In the genomic region with DNA sequence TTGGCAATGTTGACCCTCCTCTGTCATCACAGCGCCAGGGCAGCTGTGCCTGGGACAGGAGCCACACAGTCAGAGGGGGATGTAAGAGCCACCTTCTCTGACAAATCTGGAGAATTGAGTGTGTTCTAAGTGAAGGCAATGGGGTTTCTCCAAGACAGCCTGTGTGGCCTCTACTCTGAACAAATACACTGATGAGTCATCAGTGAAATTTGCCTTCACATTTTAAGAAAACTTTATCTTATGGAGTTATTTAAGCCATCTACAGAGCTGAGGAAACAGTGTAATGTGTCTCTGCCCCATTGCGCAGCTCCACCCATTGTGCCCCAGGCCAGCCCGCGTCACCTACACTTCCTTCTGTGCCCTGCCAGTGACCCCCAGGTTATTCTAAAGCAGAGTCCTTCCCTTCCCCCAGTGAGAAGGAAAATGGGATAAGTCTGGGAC, we compare ENCODE assay signal across 10 cellular contexts. TPM values are rescaled to one million over a fixed set of nuclear protein-coding genes. Genes with fewer than 3 reads are reported as not detected.
DNase-seq lines count a peak whose midpoint lies in the region; ATAC-seq and TF ChIP-seq lines count a peak whose summit lies in the region.
"Had no signal": no experiment of that assay in that cellular context is flagged by ENCODE, and none has a peak within 500 bp of the region (broad histone marks: within the 10 kb centered on the region; RNA-seq: fewer than 3 reads in every experiment).

No MANE protein-coding gene starts in this region.

- CTCF ChIA-PET in Caco-2 (lab: Charles Lee), result interaction anchor here (5.5 kb wide), 1 partner anchor 136 kb away, joined by 78 read pairs; no protein-coding TSS in a partner anchor

- H3K27me3 ChIP-seq in Caco-2 (replicated peaks; ENCODE audit: control insufficient read depth, insufficient read depth, low read length), result no peaks in the 10 kb centered on the region

- peaks cover 20% of the 10 kb centered on the region for H3K4me1 Mint-ChIP-seq in Caco-2 (ENCODE audit: low read depth, unreplicated experiment)
- peaks cover 15% of the 10 kb centered on the region for H3K4me1 Mint-ChIP-seq in neural crest cell
- peaks cover 4% of the 10 kb centered on the region for H3K4me1 Mint-ChIP-seq in activated T-cell treated with anti-CD3 and anti-CD28 coated beads, Interleukin-2, amount 50 U/mL, for 4 hours (ENCODE audit: low read depth)

- no peak overlapping the region for H3K4me3 Mint-ChIP-seq in Caco-2 (ENCODE audit: unreplicated experiment)
- no peak overlapping the region for H3K4me3 Mint-ChIP-seq in neural crest cell
- no peak overlapping the region for H3K4me3 Mint-ChIP-seq in activated T-cell treated with anti-CD3 and anti-CD28 coated beads, Interleukin-2, amount 50 U/mL, for 4 hours
- H3K4me3 Mint-ChIP-seq: immature natural killer cell had no signal

- H3K9me3 Mint-ChIP-seq in Caco-2 (ENCODE audit: unreplicated experiment) (no peaks in the 10 kb centered on the region), neural crest cell (peaks cover 3% of the 10 kb centered on the region)
- H3K9me3 Mint-ChIP-seq in activated T-cell treated with anti-CD3 and anti-CD28 coated beads, Interleukin-2, amount 50 U/mL, for 4 hours, result no peaks in the 10 kb centered on the region
- H3K9me3 Mint-ChIP-seq: immature natural killer cell had no signal

- H3K4me3 ChIP-seq in Caco-2 (ENCODE audit: low read depth, low read length), result no peak overlapping the region

- H3K36me3 Mint-ChIP-seq in Caco-2 (ENCODE audit: insufficient read depth, unreplicated experiment) (peaks cover 62% of the 10 kb centered on the region), neural crest cell (ENCODE audit: low read depth) (peaks cover 10% of the 10 kb centered on the region)
- H3K36me3 Mint-ChIP-seq in activated T-cell treated with anti-CD3 and anti-CD28 coated beads, Interleukin-2, amount 50 U/mL, for 4 hours (ENCODE audit: insufficient read depth), result no peaks in the 10 kb centered on the region
- H3K36me3 Mint-ChIP-seq: immature natural killer cell had no signal

- TF ChIP-seq CTCF in Caco-2 (IDR thresholded peaks at IDR 0.05; ENCODE audit: insufficient read depth in 1 of 2, low read depth in 1 of 2, low read length in 1 of 2, severe bottlenecking in 1 of 2, unreplicated experiment in 1 of 2) (no peak), neural crest cell (conservative IDR thresholded peaks at IDR 0.05) (no peak)

- peaks cover 11% of the 10 kb centered on the region; the same call in 1 of the 2 replicates for H3K4me1 ChIP-seq in Caco-2

- POLR2A ChIA-PET in Caco-2 (lab: Charles Lee), result no interaction called here

- intact Hi-C loops in Caco-2 (cut with micrococcal nuclease; ENCODE audit: unreplicated experiment), result loop anchor here (2.0 kb wide), 6 partner anchors 31 to 587 kb away; partner anchors contain the start of gene AKR1C3

- no peaks in the 10 kb centered on the region for H3K27me3 Mint-ChIP-seq in Caco-2 (ENCODE audit: insufficient read depth, unreplicated experiment)
- H3K27me3 Mint-ChIP-seq in neural crest cell (ENCODE audit: low read depth), result peaks cover 3% of the 10 kb centered on the region
- peaks cover 1% of the 10 kb centered on the region for H3K27me3 Mint-ChIP-seq in activated T-cell treated with anti-CD3 and anti-CD28 coated beads, Interleukin-2, amount 50 U/mL, for 4 hours (ENCODE audit: low read depth)

- BruUV-seq in Caco-2 (replicated peaks; lab: Mats Ljungman, UMichigan), result no TSS peak

- ATAC-seq in activated T-cell treated with anti-CD3 and anti-CD28 coated beads, Interleukin-2, amount 50 U/mL, for 4 hours, result no peak
- ATAC-seq in HG03159 (IDR thresholded peaks at IDR 0.05; ENCODE audit: unreplicated experiment), result no peak
- ATAC-seq in GM19324 (IDR thresholded peaks at IDR 0.05; ENCODE audit: low FRiP score, unreplicated experiment), result no peak

- peak overlapping the region; percentile 80 for H3K27ac Mint-ChIP-seq in Caco-2 (ENCODE audit: unreplicated experiment)
- peak overlapping the region; percentile 45 for H3K27ac Mint-ChIP-seq in neural crest cell (ENCODE audit: unreplicated experiment)

- peaks cover 6% of the 10 kb centered on the region for H3K36me3 ChIP-seq in Caco-2 (ENCODE audit: control insufficient read depth, insufficient read depth, low read length)

- no peaks in the 10 kb centered on the region for H3K9me3 ChIP-seq in Caco-2

- peak in 1 of 2 experiments; percentile 27 for DNase-seq in Caco-2
- peak; percentile 9 for DNase-seq in NCI-H226
- DNase-seq in dermis blood vessel endothelial cell, result peak; percentile 53
- DNase-seq in neural crest cell (ENCODE audit: low read depth, low spot score), result no peak
- DNase-seq in stimulated activated CD4-positive, alpha-beta T cell treated with anti-CD3 and anti-CD28 coated beads, Interleukin-2, amount 100 ng/mL, for 24 hours, result no peak
- no peak for DNase-seq in activated T-cell treated with anti-CD3 and anti-CD28 coated beads, Interleukin-2, amount 50 U/mL, for 4 hours
- DNase-seq: immature natural killer cell, NCI-H446 had no signal

RNA-seq across cellular contexts. Expression of gene AKR1E2, which starts 21.6 kb away (rescaled TPM):
- total RNA-seq in Caco-2 (2022) (68.3 and 68.5 TPM in 2 replicates), dermis blood vessel endothelial cell (9.6 and 85.6 TPM in 2 replicates), neural crest cell (3.9 and 5.1 TPM in 2 replicates)
- total RNA-seq in activated T-cell treated with anti-CD3 and anti-CD28 coated beads, Interleukin-2, amount 50 U/mL, for 4 hours, result 1 to 10 TPM; 3.8 to 7.9 (median 5.2) TPM

Comparison
In these comparisons a context has a peak if more than half of its experiments do, and no peak if none do; other contexts are left out.
1. DNase-seq: peak in NCI-H226 (single experiment) and dermis blood vessel endothelial cell (single experiment); none in neural crest cell (single experiment), stimulated activated CD4-positive, alpha-beta T cell treated with anti-CD3 and anti-CD28 coated beads, Interleukin-2, amount 100 ng/mL, for 24 hours (0 of 2) and activated T-cell treated with anti-CD3 and anti-CD28 coated beads, Interleukin-2, amount 50 U/mL, for 4 hours (single experiment).